Comparison of ENCODE assay signal across 8 cellular contexts in the genomic region with DNA sequence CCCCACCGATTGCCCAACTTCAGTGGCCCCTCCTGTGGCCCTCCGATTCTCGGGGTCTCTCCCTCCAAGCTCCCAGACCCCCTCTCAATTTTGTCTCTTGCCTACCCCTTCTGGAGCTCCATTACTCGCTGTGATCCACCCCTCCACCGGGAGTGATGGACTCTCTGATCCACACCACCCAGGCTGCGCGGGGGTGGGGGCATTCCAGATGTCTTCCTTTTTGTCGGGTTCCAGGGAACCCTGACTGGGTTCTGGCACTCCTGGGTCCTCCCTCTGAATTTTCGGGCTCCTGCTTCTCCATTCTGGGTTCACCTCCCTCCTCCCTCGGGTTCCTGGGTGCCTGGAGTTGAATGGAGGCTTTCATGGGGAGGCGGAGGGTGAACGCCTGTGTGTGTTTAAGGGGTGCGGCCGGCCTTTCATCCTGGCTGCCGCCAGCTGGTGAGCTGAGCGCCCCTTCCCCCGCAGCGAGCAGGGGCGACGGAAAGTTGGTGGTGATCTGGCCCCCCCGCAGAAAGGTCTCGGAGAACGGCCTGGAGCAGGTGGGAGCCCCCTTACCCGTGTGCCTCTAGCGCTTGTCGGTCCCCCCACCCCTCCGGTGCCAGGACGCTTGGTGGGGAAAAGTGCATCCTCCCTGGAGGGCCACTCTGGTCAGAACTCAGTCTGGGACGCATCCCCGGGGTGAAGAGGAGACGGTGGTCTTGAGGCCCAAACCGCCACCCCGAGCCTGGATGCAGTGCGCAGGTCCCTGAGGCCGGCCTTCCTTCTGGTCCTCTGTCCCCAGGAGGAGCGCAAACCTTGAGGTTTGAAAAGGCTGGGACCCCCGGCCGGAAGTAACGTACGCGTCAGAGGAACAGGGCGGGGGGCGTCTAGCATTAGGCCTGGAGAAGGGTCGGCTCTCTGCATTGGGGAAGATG. TPM values are rescaled to one million over a fixed set of nuclear protein-coding genes. Genes with fewer than 3 reads are reported as not detected.
DNase-seq lines count a peak whose midpoint lies in the region; ATAC-seq, FAIRE-seq and TF ChIP-seq lines count a peak whose summit lies in the region.

No MANE protein-coding gene starts in this region.

- H3K9me2 ChIP-seq in DOHH2 (replicated peaks; ENCODE audit: control insufficient read depth, low read length), result no peaks in the 10 kb centered on the region

- peaks cover 22% of the 10 kb centered on the region for H3K27me3 ChIP-seq in DOHH2 (ENCODE audit: control insufficient read depth, low read length)
- peaks cover 53% of the 10 kb centered on the region for H3K27me3 ChIP-seq in iPS-18a (ENCODE audit: control insufficient read depth, insufficient read depth, low read length)
- no peaks in the 10 kb centered on the region for H3K27me3 ChIP-seq in small intestine (ENCODE audit: control insufficient read depth in 2 of 2, insufficient read depth in 2 of 2, low read length in 2 of 2)

- H3K4me3 ChIP-seq in DOHH2 (ENCODE audit: low read length) (peak overlapping the region; percentile 88), iPS-18a (ENCODE audit: low read length) (peak overlapping the region; percentile 60), small intestine (ENCODE audit: low read depth in 1 of 2, low read length in 2 of 2) (peak overlapping the region; percentile 63 to 69)

- peaks cover 5 to 8% (median 5%) of the 10 kb centered on the region in 3 donors for H3K4me1 Mint-ChIP-seq in IgD-negative memory B cell

- H3K27me3 Mint-ChIP-seq in IgD-negative memory B cell, result no peaks in the 10 kb centered on the region

- no peaks in the 10 kb centered on the region for H3K79me2 ChIP-seq in DOHH2 (ENCODE audit: control insufficient read depth, low read length)

- H3K4me1 ChIP-seq in DOHH2 (ENCODE audit: control insufficient read depth, low read length), result peaks cover 36% of the 10 kb centered on the region
- H3K4me1 ChIP-seq in iPS-18a (ENCODE audit: control insufficient read depth, low read depth, low read length), result peaks cover 6% of the 10 kb centered on the region
- H3K4me1 ChIP-seq in small intestine (ENCODE audit: control insufficient read depth in 2 of 2, insufficient read depth in 1 of 2, low read depth in 1 of 2, low read length in 1 of 2), result no peaks in the 10 kb centered on the region

- H3K4me2 ChIP-seq in DOHH2 (ENCODE audit: low read length), result peak overlapping the region; percentile 61

- H3K27ac ChIP-seq in DOHH2 (ENCODE audit: low read depth, low read length) (no peak overlapping the region), adipose tissue (ENCODE audit: low read depth, low read length) (peak overlapping the region; percentile 54), iPS-18a (ENCODE audit: low read length) (no peak overlapping the region), small intestine (ENCODE audit: low read depth in 1 of 2, low read length in 1 of 2) (peak overlapping the region; percentile 95 to 98)

- 1 to 2% (median 1%) methylated on average over 41 to 44 of the region's 44 CpGs for WGBS in adipose tissue, 3 donors
- 0 to 3% (median 1%) methylated on average over 42 to 44 of the region's 44 CpGs for WGBS in small intestine, 3 donors

- H3K9me3 ChIP-seq in DOHH2 (ENCODE audit: control insufficient read depth, insufficient read depth, low read length) (no peaks in the 10 kb centered on the region), iPS-18a (ENCODE audit: control insufficient read depth, low read depth, low read length) (no peaks in the 10 kb centered on the region), small intestine (ENCODE audit: control insufficient read depth, low read depth) (no peaks in the 10 kb centered on the region)

- no peak for TF ChIP-seq CTCF in DOHH2 (IDR thresholded peaks at IDR 0.05; ENCODE audit: low read depth, low read length, poor library complexity, severe bottlenecking)

- H3K9ac ChIP-seq in iPS-18a (ENCODE audit: low read length), result no peak overlapping the region

- no peaks in the 10 kb centered on the region for H3K9me3 Mint-ChIP-seq in IgD-negative memory B cell

- no peaks in the 10 kb centered on the region for H4K20me1 ChIP-seq in DOHH2 (ENCODE audit: control insufficient read depth, insufficient read depth, low read depth, low read length)

- no peak for FAIRE-seq in small intestine (lab: Jason Lieb, UNC)

- peak overlapping the region; percentile 85 to 97 (median 90) for H3K4me3 Mint-ChIP-seq in IgD-negative memory B cell

- H3K36me3 Mint-ChIP-seq in IgD-negative memory B cell, result peaks cover 1% of the 10 kb centered on the region

- ATAC-seq in HG03095 (IDR thresholded peaks at IDR 0.05; ENCODE audit: unreplicated experiment), result no peak

- DNase-seq in small intestine (peak; percentile 79), NCI-H2196 treated with DMSO at 0.1 percent for 48 hours (lab: John Stamatoyannopoulos, UW; ENCODE audit: unreplicated experiment) (no peak), islet precursor cell (no peak)

- H3K27ac Mint-ChIP-seq in IgD-negative memory B cell, result peak overlapping the region in 2 of 3 donors; percentile 27 to 78

- H3K36me3 ChIP-seq in DOHH2 (ENCODE audit: control insufficient read depth, low read length) (no peaks in the 10 kb centered on the region), iPS-18a (ENCODE audit: control insufficient read depth, low read depth, low read length) (no peaks in the 10 kb centered on the region), small intestine (ENCODE audit: control insufficient read depth in 2 of 2, insufficient read depth in 2 of 2, low read length in 2 of 2) (no peaks in the 10 kb centered on the region)

- 0 out of 2 replicates have a peak, but pooled peaks cover 2% of the 10 kb centered on the region for H3F3A ChIP-seq in DOHH2 (ENCODE audit: control insufficient read depth, insufficient read depth)

RNA-seq across cellular contexts. Expression of gene MISP3, which starts 1.6 kb away (rescaled TPM):
- polyA plus RNA-seq in IgD-negative memory B cell (0.16 TPM), adipose tissue (10 to 100 TPM in 1 of 3 donors, 1 to 10 TPM in 2; 2.3 to 13.2 (median 3.8) TPM), small intestine (10 to 100 TPM; 13.8 to 60.4 (median 31.9) TPM)

RNA-seq across cellular contexts. Expression of gene C19orf67, which starts 11.4 kb away (rescaled TPM):
- polyA plus RNA-seq in IgD-negative memory B cell, result not detected
- not detected for polyA plus RNA-seq in adipose tissue
- polyA plus RNA-seq in small intestine, result not detected

RNA-seq across cellular contexts. Expression of gene PALM3, which starts 12.3 kb away (rescaled TPM):
- polyA plus RNA-seq in IgD-negative memory B cell, result not detected
- 1 to 10 TPM in 2 of 3 donors, under 1 TPM in 1; 0.45 to 9.9 (median 1.9) TPM for polyA plus RNA-seq in adipose tissue
- 10 to 100 TPM in 1 of 3 donors, 1 to 10 TPM in 2; 1.7 to 28.2 (median 3.5) TPM for polyA plus RNA-seq in small intestine

RNA-seq across cellular contexts. Expression of gene SAMD1, which starts 16.4 kb away (rescaled TPM):
- polyA plus RNA-seq in IgD-negative memory B cell (2.8 TPM), adipose tissue (10 to 100 TPM; 20.0 to 28.6 (median 24.4) TPM), small intestine (10 to 100 TPM; 19.7 to 45.4 (median 29.2) TPM)

RNA-seq across cellular contexts. Expression of gene IL27RA, which starts 42.6 kb away (rescaled TPM):
- polyA plus RNA-seq in IgD-negative memory B cell (58.3 TPM), adipose tissue (1 to 10 TPM; 2.7 to 8.5 (median 2.9) TPM), small intestine (1 to 10 TPM in 2 of 3 donors, under 1 TPM in 1; 0.45 to 4.9 (median 1.4) TPM)

Comparison
In these comparisons a context has a peak if more than half of its experiments do, and no peak if none do; other contexts are left out.
1. H3K27ac ChIP-seq: peak in adipose tissue (single experiment) and small intestine (2 of 2); none in DOHH2 (single experiment) and iPS-18a (single experiment).
2. Peak in every context shown above with its lines, with median percentiles within 50 percentile points of each other: H3K4me3 ChIP-seq.